Comparison of ENCODE assay signal across 26 cellular contexts in genomic region chr1:55388960-55389359, GRCh38.
DNase-seq lines count a peak whose midpoint lies in the region; ATAC-seq, FAIRE-seq and TF ChIP-seq lines count a peak whose summit lies in the region.
"Had no signal": no experiment of that assay in that cellular context is flagged by ENCODE, and none has a peak within 500 bp of the region (broad histone marks: within the 10 kb centered on the region; RNA-seq: fewer than 3 reads in every experiment).

No MANE protein-coding gene starts in this region.

- no peaks in the 10 kb centered on the region for H3K4me1 Mint-ChIP-seq in WTC11
- no peaks in the 10 kb centered on the region for H3K4me1 Mint-ChIP-seq in CD14-positive monocyte
- H3K4me1 Mint-ChIP-seq: B cell; CD8-positive, alpha-beta memory T cell had no signal

- no peak for ATAC-seq in WTC11
- ATAC-seq in activated naive CD4-positive, alpha-beta T cell treated with anti-CD3 and anti-CD28 coated beads, Interleukin-2, amount 50 U/mL, for 72 hours = no peak

- no peaks in the 10 kb centered on the region for H3K9me3 ChIP-seq in HEK293 (ENCODE audit: control insufficient read depth, insufficient read depth, low read depth, low read length)

- no peak for TF ChIP-seq CTCF in HEK293 (tag by site-specific recombination; IDR thresholded peaks at IDR 0.05)
- TF ChIP-seq CTCF in WTC11 (IDR thresholded peaks at IDR 0.05) = no peak
- TF ChIP-seq CTCF in CD14-positive monocyte (IDR thresholded peaks at IDR 0.05) = no peak

- H3K9me3 Mint-ChIP-seq in WTC11 (peaks cover 12% of the 10 kb centered on the region), CD14-positive monocyte (peaks cover 2 to 8% (median 6%) of the 10 kb centered on the region in 7 donors)
- H3K9me3 Mint-ChIP-seq in activated naive CD4-positive, alpha-beta T cell treated with anti-CD3 and anti-CD28 coated beads, Interleukin-2, amount 50 U/mL, for 72 hours = peaks cover 3 to 5% of the 10 kb centered on the region in 2 donors

- H3K27ac ChIP-seq in HEK293 (ENCODE audit: extremely low read depth, low read depth, low read length) = no peak overlapping the region
- H3K27ac ChIP-seq: BLaER1 treated with 17β-estradiol and CSF1 and Interleukin-3, amounts not matched to agents 10 nM and 100 nM; C4-2B had no signal

- H3K36me3 Mint-ChIP-seq in WTC11 = peaks cover 4% of the 10 kb centered on the region
- H3K36me3 Mint-ChIP-seq in activated naive CD4-positive, alpha-beta T cell treated with anti-CD3 and anti-CD28 coated beads, Interleukin-2, amount 50 U/mL, for 72 hours = no peaks in the 10 kb centered on the region
- H3K36me3 Mint-ChIP-seq in CD14-positive monocyte = no peaks in the 10 kb centered on the region
- H3K36me3 Mint-ChIP-seq: CD4-positive, alpha-beta memory T cell; CD4-positive, CD25-positive, alpha-beta regulatory T cell had no signal

- intact Hi-C loops in CD14-positive monocyte (cut with micrococcal nuclease) = no loop called here

- POLR2A ChIA-PET in HEK293 (lab: Yijun Ruan, JAX) (no interaction called here), WTC11 (lab: Charles Lee) (no interaction called here)

- no peaks in the 10 kb centered on the region for H3K4me1 ChIP-seq in HEK293 (ENCODE audit: control insufficient read depth, insufficient read depth, low read length)
- H3K4me1 ChIP-seq: BLaER1 treated with 17β-estradiol and CSF1 and Interleukin-3, amounts not matched to agents 10 nM and 100 nM had no signal

- no peak overlapping the region for H3K4me3 ChIP-seq in HEK293 (ENCODE audit: low read depth, low read length)
- H3K4me3 ChIP-seq: BLaER1 treated with 17β-estradiol and CSF1 and Interleukin-3, amounts not matched to agents 10 nM and 100 nM had no signal

- CTCF ChIA-PET in HEK293 (lab: Yijun Ruan, JAX) (interaction anchor here (0.7 to 4.3 kb wide), 3 partner anchors 10 to 40 kb away, joined by 3 to 13 read pairs (median 9); no protein-coding TSS in a partner anchor), WTC11 (lab: Charles Lee) (no interaction called here)

- H3K27me3 Mint-ChIP-seq in WTC11 (ENCODE audit: low read depth) = no peaks in the 10 kb centered on the region
- peaks cover 2 to 9% (median 2%) of the 10 kb centered on the region in 3 donors for H3K27me3 Mint-ChIP-seq in CD14-positive monocyte (ENCODE audit: low read depth in 3 of 3)

- DNase-seq in WTC11 (ENCODE audit: low spot score) (no peak), CD14-positive monocyte (ENCODE audit: low spot score) (no peak), AG08395 (ENCODE audit: low spot score) (no peak)
- no peak for DNase-seq in activated naive CD4-positive, alpha-beta T cell treated with anti-CD3 and anti-CD28 coated beads, Interleukin-2, amount 50 U/mL, for 72 hours (ENCODE audit: low spot score in 2 of 2)
- DNase-seq: 8988T; ACHN; AML-193; CD4-positive, alpha-beta memory T cell; CD4-positive, CD25-positive, alpha-beta regulatory T cell; CD8-positive, alpha-beta memory T cell; COR-L47; DMS 273 treated with DMSO at 0.1 percent for 48 hours; DMS153; DMS53; DMS79; DND-41; EL; GF-D8 had no signal

- peak; percentile 28 for FAIRE-seq in G401.6 (lab: Jason Lieb, UNC)
- FAIRE-seq: A204.1, GM12891, GM19239 had no signal

- no peak overlapping the region for H3K27ac Mint-ChIP-seq in WTC11
- H3K27ac Mint-ChIP-seq in activated naive CD4-positive, alpha-beta T cell treated with anti-CD3 and anti-CD28 coated beads, Interleukin-2, amount 50 U/mL, for 72 hours = no peak overlapping the region
- no peak overlapping the region for H3K27ac Mint-ChIP-seq in CD14-positive monocyte
- H3K27ac Mint-ChIP-seq: B cell; CD4-positive, alpha-beta memory T cell; CD4-positive, CD25-positive, alpha-beta regulatory T cell; CD8-positive, alpha-beta memory T cell had no signal

- H3K4me3 Mint-ChIP-seq in WTC11 (no peak overlapping the region), CD14-positive monocyte (no peak overlapping the region)
- H3K4me3 Mint-ChIP-seq: B cell; CD4-positive, alpha-beta memory T cell; CD4-positive, CD25-positive, alpha-beta regulatory T cell; CD8-positive, alpha-beta memory T cell had no signal

- no peaks in the 10 kb centered on the region for H3K36me3 ChIP-seq in HEK293 (ENCODE audit: control insufficient read depth in 2 of 2, insufficient read depth in 1 of 2, low read length in 2 of 2)
- H3K36me3 ChIP-seq: BLaER1 treated with 17β-estradiol and CSF1 and Interleukin-3, amounts not matched to agents 10 nM and 100 nM had no signal

TF ChIP-seq in HEK293, 187 proteins besides CTCF, POLR2A, EP300 and RAD21:
- TF ChIP-seq SETDB1 (IDR thresholded peaks at IDR 0.05; ENCODE audit: insufficient read length, low read length) = peak; percentile 77
- TF ChIP-seq, protein P1, sequence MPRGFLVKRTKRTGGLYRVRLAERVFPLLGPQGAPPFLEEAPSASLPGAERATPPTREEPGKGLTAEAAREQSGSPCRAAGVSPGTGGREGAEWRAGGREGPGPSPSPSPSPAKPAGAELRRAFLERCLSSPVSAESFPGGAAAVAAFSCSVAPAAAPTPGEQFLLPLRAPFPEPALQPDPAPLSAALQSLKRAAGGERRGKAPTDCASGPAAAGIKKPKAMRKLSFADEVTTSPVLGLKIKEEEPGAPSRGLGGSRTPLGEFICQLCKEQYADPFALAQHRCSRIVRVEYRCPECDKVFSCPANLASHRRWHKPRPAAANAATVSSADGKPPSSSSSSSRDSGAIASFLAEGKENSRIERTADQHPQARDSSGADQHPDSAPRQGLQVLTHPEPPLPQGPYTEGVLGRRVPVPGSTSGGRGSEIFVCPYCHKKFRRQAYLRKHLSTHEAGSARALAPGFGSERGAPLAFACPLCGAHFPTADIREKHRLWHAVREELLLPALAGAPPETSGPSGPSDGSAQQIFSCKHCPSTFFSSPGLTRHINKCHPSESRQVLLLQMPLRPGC (tag by site-specific recombination; IDR thresholded peaks at IDR 0.05) = no peak

TF ChIP-seq in WTC11, 78 proteins besides CTCF, POLR2A, EP300 and RAD21:
- no peak for TF ChIP-seq NR2C2 (CRISPR knock-in tag; IDR thresholded peaks at IDR 0.05)
- peak; percentile 67; the same call in 1 of the 2 replicates for TF ChIP-seq ZNF317 (CRISPR knock-in tag; IDR thresholded peaks at IDR 0.05; ENCODE audit: borderline replicate concordance, low read depth)
